24 cellular contexts compared by ENCODE assay signal in the genomic region with DNA sequence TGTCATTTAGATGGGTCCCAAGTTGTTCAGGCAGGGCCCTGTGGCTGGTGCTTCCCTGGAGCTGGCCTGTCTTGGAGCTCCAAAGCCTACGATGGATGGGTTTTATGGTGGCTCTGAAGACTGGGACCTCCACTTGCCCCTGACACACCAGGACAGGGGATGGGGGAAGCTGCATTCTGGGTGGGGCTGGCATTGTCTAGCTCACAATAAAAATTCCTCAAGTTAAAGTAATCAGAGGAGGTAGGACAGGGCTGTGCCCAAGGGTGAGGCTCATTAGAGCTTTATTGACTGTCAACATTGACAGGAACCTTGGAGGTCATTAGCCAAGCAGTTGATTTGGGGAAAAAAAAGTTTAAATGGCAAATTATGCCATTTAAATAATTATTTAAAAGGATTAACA. TPM values are rescaled to one million over a fixed set of nuclear protein-coding genes. Genes with fewer than 3 reads are reported as not detected.
DNase-seq lines count a peak whose midpoint lies in the region; ATAC-seq and TF ChIP-seq lines count a peak whose summit lies in the region.
"Had no signal": no experiment of that assay in that cellular context is flagged by ENCODE, and none has a peak within 500 bp of the region (broad histone marks: within the 10 kb centered on the region; RNA-seq: fewer than 3 reads in every experiment).

No MANE protein-coding gene starts in this region.

- peak; percentile 68 for ATAC-seq in PC-3
- ATAC-seq: A549, GM12878, GM23338, HCT116 had no signal

- intact Hi-C loops in PC-3 (cut with micrococcal nuclease) (no loop called here), transverse colon (cut with DNase I; ENCODE audit: low total_unique reads) (no loop called here)

- H3K27me3 ChIP-seq in PC-3 (ENCODE audit: low read length) (no peaks in the 10 kb centered on the region), hepatocyte (no peaks in the 10 kb centered on the region), transverse colon (no peaks in the 10 kb centered on the region)
- H3K27me3 ChIP-seq: BE2C; BLaER1 treated with 17β-estradiol and CSF1 and Interleukin-3, amounts not matched to agents 10 nM and 100 nM had no signal

- no peak overlapping the region for H3K4me3 Mint-ChIP-seq in endothelial cell (ENCODE audit: unreplicated experiment)
- H3K4me3 Mint-ChIP-seq: CD14-positive monocyte; CD4-positive, alpha-beta T cell; CD8-positive, alpha-beta memory T cell; GM23338 had no signal

- in situ Hi-C loops in transverse colon (cut with MboI; ENCODE audit: low pct_ligation_motif_present in 1 of 4, low pct_unique_long_range_greater_than_20kb in 1 of 4, low sequenced_read_pairs in 3 of 4): no loop called here

- no peaks in the 10 kb centered on the region for H3K27me3 Mint-ChIP-seq in endothelial cell (ENCODE audit: unreplicated experiment)
- H3K27me3 Mint-ChIP-seq: CD8-positive, alpha-beta memory T cell had no signal

- H3K36me3 ChIP-seq in PC-3 (ENCODE audit: low read depth, low read length) (no peaks in the 10 kb centered on the region), hepatocyte (replicated peaks; ENCODE audit: insufficient read depth, low read depth) (no peaks in the 10 kb centered on the region), transverse colon (no peaks in the 10 kb centered on the region)
- H3K36me3 ChIP-seq: BE2C; BLaER1 treated with 17β-estradiol and CSF1 and Interleukin-3, amounts not matched to agents 10 nM and 100 nM had no signal

- H3K4me3 ChIP-seq in PC-3 (ENCODE audit: low read length) (no peak overlapping the region), hepatocyte (no peak overlapping the region), transverse colon (no peak overlapping the region)
- H3K4me3 ChIP-seq: A549; BLaER1 treated with 17β-estradiol and CSF1 and Interleukin-3, amounts not matched to agents 10 nM and 100 nM; GM12878; GM23338 had no signal

- no peaks in the 10 kb centered on the region for H3K9me3 Mint-ChIP-seq in endothelial cell (ENCODE audit: unreplicated experiment)
- H3K9me3 Mint-ChIP-seq: CD4-positive, alpha-beta T cell; CD8-positive, alpha-beta memory T cell; GM23338 had no signal

- H3K4me1 Mint-ChIP-seq in endothelial cell (ENCODE audit: unreplicated experiment): no peaks in the 10 kb centered on the region
- H3K4me1 Mint-ChIP-seq: CD14-positive monocyte; CD8-positive, alpha-beta memory T cell; GM23338 had no signal

- WGBS in hepatocyte (ENCODE audit: low lambda C conversion rate, missing lambda C conversion rate): 58% methylated on average over 1 of the region's 1 CpG
- WGBS in transverse colon (ENCODE audit: low coverage in 1 of 2), 2 donors: 60% methylated on average over 1 of the region's 1 CpG; no CpG with 5 or more reads in 1 of the 2 donors

- no peak overlapping the region for H3K9ac ChIP-seq in PC-3 (ENCODE audit: low read length)
- H3K9ac ChIP-seq: BLaER1 treated with 17β-estradiol and CSF1 and Interleukin-3, amounts not matched to agents 10 nM and 100 nM had no signal

- BruUV-seq in PC-3 (replicated peaks; lab: Mats Ljungman, UMichigan): no TSS peak

- CTCF ChIA-PET in PC-3 (lab: Charles Lee): interaction anchor here (0.7 kb wide), 1 partner anchor 28 kb away, joined by 3 read pairs; no protein-coding TSS in a partner anchor

- no peak for TF ChIP-seq EP300 in transverse colon (IDR thresholded peaks at IDR 0.05; ENCODE audit: low read depth)

- H3K79me2 ChIP-seq in PC-3 (ENCODE audit: low read length): no peaks in the 10 kb centered on the region
- no peaks in the 10 kb centered on the region for H3K79me2 ChIP-seq in hepatocyte

- no peaks in the 10 kb centered on the region for H3K9me2 ChIP-seq in PC-3 (replicated peaks; ENCODE audit: low read length)
- no peaks in the 10 kb centered on the region for H3K9me2 ChIP-seq in hepatocyte (replicated peaks; ENCODE audit: insufficient read depth)

- DNase-seq in ELF-1 (ENCODE audit: low read depth, low spot score) (peak; percentile 70), PC-3 (peak; percentile 57), hepatocyte (ENCODE audit: low spot score) (no peak), transverse colon (peak; percentile 8), germinal center (ENCODE audit: low spot score) (no peak), DMS79 (lab: John Stamatoyannopoulos, UW) (no peak), endothelial cell (ENCODE audit: low spot score) (no peak)
- DNase-seq: 8988T; ACHN; AML-193; BE2C; Calu3; CD4-positive, alpha-beta T cell; CD8-positive, alpha-beta memory T cell; DMS53; DND-41; GDM1; H7 had no signal

- H3K4me1 ChIP-seq in PC-3 (ENCODE audit: insufficient read depth, low read length) (peaks cover 12% of the 10 kb centered on the region), hepatocyte (ENCODE audit: insufficient read depth) (no peaks in the 10 kb centered on the region), transverse colon (no peaks in the 10 kb centered on the region)
- H3K4me1 ChIP-seq: A549, BE2C had no signal

- H3K27ac ChIP-seq in PC-3 (ENCODE audit: low read length) (no peak overlapping the region), hepatocyte (peak overlapping the region; percentile 48), transverse colon (no peak overlapping the region)
- H3K27ac ChIP-seq: A549; BLaER1 treated with 17β-estradiol and CSF1 and Interleukin-3, amounts not matched to agents 10 nM and 100 nM had no signal

- H3K36me3 Mint-ChIP-seq in endothelial cell (ENCODE audit: low read depth, unreplicated experiment): no peaks in the 10 kb centered on the region
- H3K36me3 Mint-ChIP-seq: CD14-positive monocyte; CD8-positive, alpha-beta memory T cell had no signal

- H3K9me3 ChIP-seq in PC-3 (ENCODE audit: low read length) (no peaks in the 10 kb centered on the region), hepatocyte (ENCODE audit: low read depth) (no peaks in the 10 kb centered on the region), transverse colon (no peaks in the 10 kb centered on the region)
- H3K9me3 ChIP-seq: A549, BE2C had no signal

- H3K4me2 ChIP-seq in PC-3 (ENCODE audit: low read length) (peak overlapping the region; percentile 38; the same call in 1 of the 2 replicates), hepatocyte (no peak overlapping the region)
- H3K4me2 ChIP-seq: A549; BLaER1 treated with 17β-estradiol and CSF1 and Interleukin-3, amounts not matched to agents 10 nM and 100 nM; GM23338 had no signal

- no peaks in the 10 kb centered on the region for H3F3A ChIP-seq in PC-3 (ENCODE audit: low read length, unreplicated experiment)

- H2AFZ ChIP-seq in PC-3 (ENCODE audit: low read length) (no peak overlapping the region), hepatocyte (no peak overlapping the region)

- POLR2A ChIA-PET in PC-3 (lab: Charles Lee; ENCODE audit: unreplicated experiment): interaction anchor here (0.7 to 1.0 kb wide), 2 partner anchors 13 to 35 kb away, joined by 3 to 4 read pairs; no protein-coding TSS in a partner anchor

- H4K20me1 ChIP-seq in PC-3 (ENCODE audit: low read length) (no peaks in the 10 kb centered on the region), hepatocyte (ENCODE audit: insufficient read depth, poor library complexity, severe bottlenecking) (no peaks in the 10 kb centered on the region)
- H4K20me1 ChIP-seq: BLaER1 treated with 17β-estradiol and CSF1 and Interleukin-3, amounts not matched to agents 10 nM and 100 nM had no signal

- no peak for TF ChIP-seq CTCF in PC-3 (conservative IDR thresholded peaks at IDR 0.05; ENCODE audit: low read depth, low read length)
- no peak for TF ChIP-seq CTCF in hepatocyte (IDR thresholded peaks at IDR 0.05; ENCODE audit: poor library complexity)
- no peak for TF ChIP-seq CTCF in transverse colon (IDR thresholded peaks at IDR 0.05)
- no peak for TF ChIP-seq CTCF in endothelial cell (IDR thresholded peaks at IDR 0.05; ENCODE audit: unreplicated experiment)

- no peak for TF ChIP-seq POLR2A in transverse colon (IDR thresholded peaks at IDR 0.05)

- H3K27ac Mint-ChIP-seq in endothelial cell (ENCODE audit: unreplicated experiment): no peak overlapping the region
- H3K27ac Mint-ChIP-seq: CD14-positive monocyte; CD4-positive, alpha-beta T cell; CD8-positive, alpha-beta memory T cell; GM23338 had no signal

RNA-seq across cellular contexts. Expression of gene TFAP2C, which starts 35.7 kb away (rescaled TPM):
- total RNA-seq in PC-3 (2014; rRNA removed) (36.3 and 37.6 TPM in 2 replicates), hepatocyte (0.88 and 1.7 TPM in 2 replicates), transverse colon (1 to 10 TPM in 2 of 4 donors, under 1 TPM in 2; 0.82 to 9.0 (median 2.3) TPM), endothelial cell (ENCODE audit: unreplicated experiment) (0.82 TPM)
- polyA plus RNA-seq in hepatocyte: 3.2 and 3.7 TPM in 2 replicates
- total RNA-seq: CD4-positive, alpha-beta T cell; CD8-positive, alpha-beta memory T cell; GM12878 had no signal
- polyA plus RNA-seq: CD14-positive monocyte; CD8-positive, alpha-beta memory T cell had no signal

Comparison
In these comparisons a context has a peak if more than half of its experiments do, and no peak if none do; other contexts are left out.
1. DNase-seq: peak in ELF-1 (single experiment), PC-3 (single experiment) and transverse colon (single experiment); none in hepatocyte (single experiment), germinal center (single experiment), DMS79 (single experiment) and endothelial cell (single experiment).